In genomic region chr12:42648061-42648460, GRCh38 we compare ENCODE assay signal across 29 cellular contexts. TPM values are rescaled to one million over a fixed set of nuclear protein-coding genes. Genes with fewer than 3 reads are reported as not detected.
"Had no signal": no experiment of that assay in that cellular context is flagged by ENCODE, and none has a peak within 500 bp of the region (broad histone marks: within the 10 kb centered on the region; RNA-seq: fewer than 3 reads in every experiment).

No MANE protein-coding gene starts in this region.

- ATAC-seq: activated CD4-positive, CD25-positive, alpha-beta regulatory T cell treated with anti-CD3 and anti-CD28 coated beads, Interleukin-2, amount 50 U/mL, for 24 hours; activated CD8-positive, alpha-beta T cell treated with anti-CD3 and anti-CD28 coated beads for 36 hours; activated T-cell treated with anti-CD3 and anti-CD28 coated beads, Interleukin-2, amount 50 U/mL, for 4 hours; activated T-helper 17 cell treated with anti-CD3 and anti-CD28 coated beads, Interleukin-2, amount 50 U/mL, for 72 hours; esophagus mucosa; foreskin keratinocyte; gastrocnemius medialis; heart right ventricle; T-helper 17 cell had no signal

- DNase-seq: activated B cell treated with CpG ODN at 0.5 μM for 24 hours; activated CD4-positive, alpha-beta T cell treated with anti-CD3 and anti-CD28 coated beads for 48 hours; activated CD4-positive, alpha-beta T cell treated with anti-CD3 and anti-CD28 coated beads, Interleukin-2, amount 50 U/mL, for 1 hour; activated CD4-positive, alpha-beta T cell treated with anti-CD3 and anti-CD28 coated beads, Interleukin-2, amount 50 U/mL, for 48 hours; activated CD8-positive, alpha-beta memory T cell treated with anti-CD3 and anti-CD28 coated beads for 24 hours; activated CD8-positive, alpha-beta T cell treated with anti-CD3 and anti-CD28 coated beads for 36 hours; activated effector memory CD4-positive, alpha-beta T cell treated with Interleukin-2 at 50 U/mL for 16 hours; activated gamma-delta T cell treated with Interleukin-2 at 50 U/mL for 16 hours; activated naive CD4-positive, alpha-beta T cell treated with anti-CD3 and anti-CD28 coated beads, Interleukin-2, amount 50 U/mL, for 16 hours; activated naive CD4-positive, alpha-beta T cell treated with Interleukin-2 at 50 U/mL for 16 hours; activated T-cell treated with anti-CD3 and anti-CD28 coated beads, Interleukin-2, amount 50 U/mL, for 4 hours; adrenal gland; brain microvascular endothelial cell; dorsolateral prefrontal cortex; effector memory CD4-positive, alpha-beta T cell; endodermal cell; foreskin keratinocyte; gastrocnemius medialis; glutamatergic neuron; heart right ventricle; T-helper 1 cell; T-helper 17 cell; T1000; WERI-Rb-1 had no signal

- H3K4me3 ChIP-seq: adrenal gland, ascending aorta, coronary artery, dorsolateral prefrontal cortex, gastrocnemius medialis, heart right ventricle had no signal

- H3K36me3 ChIP-seq: adrenal gland, ascending aorta, brain microvascular endothelial cell, gastrocnemius medialis, heart right ventricle, WERI-Rb-1 had no signal

- H3K4me1 ChIP-seq: adrenal gland, ascending aorta, foreskin keratinocyte, gastrocnemius medialis, heart right ventricle had no signal

- H3K27me3 ChIP-seq: adrenal gland, ascending aorta, brain microvascular endothelial cell, dorsolateral prefrontal cortex, foreskin keratinocyte, gastrocnemius medialis, heart right ventricle had no signal

- H3K9me3 ChIP-seq: adrenal gland, ascending aorta, gastrocnemius medialis had no signal

- H3K27ac ChIP-seq: adrenal gland, ascending aorta, brain microvascular endothelial cell, coronary artery, dorsolateral prefrontal cortex, foreskin keratinocyte, gastrocnemius medialis, heart right ventricle, WERI-Rb-1 had no signal

RNA-seq across cellular contexts. Expression of gene PRICKLE1, which starts 58.5 kb away (rescaled TPM):
- total RNA-seq: activated CD8-positive, alpha-beta T cell treated with anti-CD3 and anti-CD28 coated beads for 36 hours; activated T-cell treated with anti-CD3 and anti-CD28 coated beads, Interleukin-2, amount 50 U/mL, for 4 hours; activated T-helper 17 cell treated with anti-CD3 and anti-CD28 coated beads, Interleukin-2, amount 50 U/mL, for 72 hours had no signal
